In genomic region chr3:157123621-157124020, GRCh38 we compare ENCODE assay signal across 20 cellular contexts. TPM values are rescaled to one million over a fixed set of nuclear protein-coding genes. Genes with fewer than 3 reads are reported as not detected.
A peak's percentile ranks its signal among the peaks of the same experiment; 100 is the strongest.
DNase-seq lines count a peak whose midpoint lies in the region; ATAC-seq, FAIRE-seq and TF ChIP-seq lines count a peak whose summit lies in the region.
"Had no signal": no experiment of that assay in that cellular context is flagged by ENCODE, and none has a peak within 500 bp of the region (broad histone marks: within the 10 kb centered on the region; RNA-seq: fewer than 3 reads in every experiment).

No MANE protein-coding gene starts in this region.

- no peaks in the 10 kb centered on the region for H4K20me1 ChIP-seq in GM23248 (ENCODE audit: insufficient read depth)
- H4K20me1 ChIP-seq in keratinocyte (ENCODE audit: control insufficient read depth, extremely low read depth, insufficient read depth, low read length), result no peaks in the 10 kb centered on the region
- H4K20me1 ChIP-seq: BLaER1 treated with 17β-estradiol and CSF1 and Interleukin-3, amounts not matched to agents 10 nM and 100 nM had no signal

- H3K4me2 ChIP-seq in GM23248 (ENCODE audit: unreplicated experiment), result no peak overlapping the region
- H3K4me2 ChIP-seq in keratinocyte (ENCODE audit: control insufficient read depth, extremely low read depth, insufficient read depth, low read depth, low read length), result no peak overlapping the region
- H3K4me2 ChIP-seq: A549; BLaER1 treated with 17β-estradiol and CSF1 and Interleukin-3, amounts not matched to agents 10 nM and 100 nM had no signal

- no peak overlapping the region for H2AFZ ChIP-seq in GM23248
- H2AFZ ChIP-seq in keratinocyte (ENCODE audit: control insufficient read depth, low read length), result no peak overlapping the region

- H3K9ac ChIP-seq in GM23248 (no peak overlapping the region), colonic mucosa (ENCODE audit: low read depth in 2 of 2, low read length in 2 of 2) (no peak overlapping the region), keratinocyte (ENCODE audit: control insufficient read depth, extremely low read depth, insufficient read depth, low read length) (no peak overlapping the region)
- H3K9ac ChIP-seq: BLaER1 treated with 17β-estradiol and CSF1 and Interleukin-3, amounts not matched to agents 10 nM and 100 nM had no signal

- H3K4me3 ChIP-seq in GM23248, result no peak overlapping the region
- no peak overlapping the region for H3K4me3 ChIP-seq in colonic mucosa
- no peak overlapping the region for H3K4me3 ChIP-seq in keratinocyte (ENCODE audit: control insufficient read depth in 2 of 3, extremely low read depth in 1 of 3, insufficient read depth in 2 of 3, low read depth in 1 of 3, low read length in 3 of 3)
- H3K4me3 ChIP-seq in gastroesophageal sphincter, result no peak overlapping the region
- H3K4me3 ChIP-seq in CD4-positive, alpha-beta memory T cell (ENCODE audit: low read length in 2 of 2), result no peak overlapping the region
- H3K4me3 ChIP-seq: A549; BLaER1 treated with 17β-estradiol and CSF1 and Interleukin-3, amounts not matched to agents 10 nM and 100 nM; SK-N-MC had no signal

- DNase-seq in GM23248 (peak; percentile 60), M059J (ENCODE audit: low read depth) (peak; percentile 54), colonic mucosa (peak; percentile 64), keratinocyte (ENCODE audit: low read depth, low spot score) (no peak), T-cell (no peak), COLO829 (ENCODE audit: low spot score) (no peak)
- no peak for DNase-seq in CD4-positive, alpha-beta memory T cell
- DNase-seq: CD8-positive, alpha-beta memory T cell; DND-41; H7; HFFc6; Karpas-422; NCI-H1105; SHP77 had no signal

- ATAC-seq in gastroesophageal sphincter (no peak), T-cell (replicated peaks in 1 of 4) (no peak)
- ATAC-seq: A549 had no signal

- H3K27ac ChIP-seq in GM23248 (no peak overlapping the region), colonic mucosa (no peak overlapping the region), keratinocyte (ENCODE audit: control insufficient read depth, insufficient read depth, low read length) (peak overlapping the region; percentile 91), gastroesophageal sphincter (no peak overlapping the region)
- no peak overlapping the region for H3K27ac ChIP-seq in CD4-positive, alpha-beta memory T cell (ENCODE audit: low read depth, low read length)
- H3K27ac ChIP-seq: BLaER1 treated with 17β-estradiol and CSF1 and Interleukin-3, amounts not matched to agents 10 nM and 100 nM; SK-N-MC had no signal

- H3K79me2 ChIP-seq in GM23248 (ENCODE audit: insufficient read depth), result no peaks in the 10 kb centered on the region
- no peaks in the 10 kb centered on the region for H3K79me2 ChIP-seq in keratinocyte (ENCODE audit: control insufficient read depth, insufficient read depth, low read length)

- H3K4me1 ChIP-seq in GM23248 (ENCODE audit: insufficient read depth), result peaks cover 29% of the 10 kb centered on the region
- H3K4me1 ChIP-seq in colonic mucosa, result no peaks in the 10 kb centered on the region
- peaks cover 79% of the 10 kb centered on the region for H3K4me1 ChIP-seq in keratinocyte (ENCODE audit: control insufficient read depth, extremely low read depth, insufficient read depth, low read length)
- H3K4me1 ChIP-seq in gastroesophageal sphincter, result peaks cover 0 to 7% (median 0%) of the 10 kb centered on the region in 3 donors
- H3K4me1 ChIP-seq in CD4-positive, alpha-beta memory T cell (ENCODE audit: insufficient read depth, low read length), result peaks cover 18% of the 10 kb centered on the region

- peaks cover 0 to 1% (median 0%) of the 10 kb centered on the region in 8 donors for H3K9me3 Mint-ChIP-seq in CD4-positive, alpha-beta memory T cell
- no peaks in the 10 kb centered on the region for H3K9me3 Mint-ChIP-seq in T-cell
- H3K9me3 Mint-ChIP-seq: CD8-positive, alpha-beta memory T cell; HFFc6; IgD-negative memory B cell had no signal

- H3K36me3 Mint-ChIP-seq in CD4-positive, alpha-beta memory T cell, result peaks cover 0 to 4% of the 10 kb centered on the region in 2 donors
- peaks cover 3% of the 10 kb centered on the region for H3K36me3 Mint-ChIP-seq in T-cell
- H3K36me3 Mint-ChIP-seq: IgD-negative memory B cell had no signal

- no peak overlapping the region for H3K4me3 Mint-ChIP-seq in CD4-positive, alpha-beta memory T cell
- H3K4me3 Mint-ChIP-seq in T-cell, result no peak overlapping the region
- H3K4me3 Mint-ChIP-seq: CD8-positive, alpha-beta memory T cell; HFFc6; IgD-negative memory B cell had no signal

- H3K36me3 ChIP-seq in GM23248 (ENCODE audit: low read depth) (no peaks in the 10 kb centered on the region), colonic mucosa (no peaks in the 10 kb centered on the region), keratinocyte (ENCODE audit: control insufficient read depth in 2 of 2, extremely low read depth in 1 of 2, insufficient read depth in 2 of 2, low read length in 2 of 2) (no peaks in the 10 kb centered on the region), gastroesophageal sphincter (no peaks in the 10 kb centered on the region)
- no peaks in the 10 kb centered on the region for H3K36me3 ChIP-seq in CD4-positive, alpha-beta memory T cell (ENCODE audit: insufficient read depth, low read length)
- H3K36me3 ChIP-seq: BLaER1 treated with 17β-estradiol and CSF1 and Interleukin-3, amounts not matched to agents 10 nM and 100 nM had no signal

- H3K27ac Mint-ChIP-seq in CD4-positive, alpha-beta memory T cell, result no peak overlapping the region
- H3K27ac Mint-ChIP-seq in T-cell, result no peak overlapping the region
- H3K27ac Mint-ChIP-seq: HFFc6 had no signal

- H3F3A ChIP-seq in GM23248 (ENCODE audit: insufficient read depth), result peaks cover 30% of the 10 kb centered on the region

- in situ Hi-C loops in GM23248 (cut with MboI), result no loop called here

- no peaks in the 10 kb centered on the region for H3K9me3 ChIP-seq in GM23248 (ENCODE audit: low read depth)
- no peaks in the 10 kb centered on the region for H3K9me3 ChIP-seq in colonic mucosa
- no peaks in the 10 kb centered on the region for H3K9me3 ChIP-seq in keratinocyte (ENCODE audit: control insufficient read depth, low read depth, low read length)
- H3K9me3 ChIP-seq in gastroesophageal sphincter, result no peaks in the 10 kb centered on the region
- no peaks in the 10 kb centered on the region for H3K9me3 ChIP-seq in CD4-positive, alpha-beta memory T cell (ENCODE audit: control insufficient read depth in 1 of 2, low read length in 2 of 2)
- H3K9me3 ChIP-seq: A549 had no signal

- TF ChIP-seq CTCF in colonic mucosa (IDR thresholded peaks at IDR 0.05) (no peak), keratinocyte (optimal IDR thresholded peaks at IDR 0.05 in 1 of 3, IDR thresholded peaks at IDR 0.05 in 1 of 3, conservative IDR thresholded peaks at IDR 0.05 in 1 of 3; ENCODE audit: extremely low read depth in 1 of 3, insufficient read depth in 2 of 3, low read length in 3 of 3) (no peak), gastroesophageal sphincter (IDR thresholded peaks at IDR 0.05) (no peak)

- dilution Hi-C loops in keratinocyte (cut with MboI; ENCODE audit: extremely low pct_ligation_motif_present, low sequenced_read_pairs), result no loop called here

- H3K27me3 ChIP-seq in GM23248 (replicated peaks; ENCODE audit: insufficient read depth) (no peaks in the 10 kb centered on the region), colonic mucosa (no peaks in the 10 kb centered on the region), keratinocyte (ENCODE audit: control insufficient read depth, extremely low read depth, insufficient read depth, low read length) (no peaks in the 10 kb centered on the region), gastroesophageal sphincter (no peaks in the 10 kb centered on the region)
- no peaks in the 10 kb centered on the region for H3K27me3 ChIP-seq in CD4-positive, alpha-beta memory T cell (ENCODE audit: insufficient read depth, low read length)
- H3K27me3 ChIP-seq: BLaER1 treated with 17β-estradiol and CSF1 and Interleukin-3, amounts not matched to agents 10 nM and 100 nM had no signal

- intact Hi-C loops in colonic mucosa (cut with DNase I), result no loop called here
- intact Hi-C loops in CD4-positive, alpha-beta memory T cell (cut with micrococcal nuclease), result no loop called here

- no peak for TF ChIP-seq EP300 in gastroesophageal sphincter (IDR thresholded peaks at IDR 0.05)

- CTCF ChIA-PET in CD4-positive, alpha-beta memory T cell (lab: Charles Lee; ENCODE audit: partially characterized antibody), result interaction anchor here (1.0 to 3.2 kb wide), 4 partner anchors 8 to 30 kb away, joined by 3 to 16 read pairs (median 4); no protein-coding TSS in a partner anchor
- CTCF ChIA-PET in T-cell (lab: Charles Lee), result interaction anchor here in 1 of 2 donors (1.5 kb wide), 1 partner anchor 13 kb away, joined by 5 read pairs; no protein-coding TSS in a partner anchor

- peaks cover 13 to 26% (median 19%) of the 10 kb centered on the region in 4 donors for H3K4me1 Mint-ChIP-seq in CD4-positive, alpha-beta memory T cell
- peaks cover 24 to 33% (median 32%) of the 10 kb centered on the region in 3 donors for H3K4me1 Mint-ChIP-seq in T-cell

- no peaks in the 10 kb centered on the region for H3K9me1 ChIP-seq in keratinocyte (ENCODE audit: control insufficient read depth, extremely low read depth, insufficient read depth, low read length)

- no peaks in the 10 kb centered on the region for H3K27me3 Mint-ChIP-seq in CD4-positive, alpha-beta memory T cell
- no peaks in the 10 kb centered on the region for H3K27me3 Mint-ChIP-seq in T-cell
- H3K27me3 Mint-ChIP-seq: CD8-positive, alpha-beta memory T cell; IgD-negative memory B cell had no signal

- H3K9me2 ChIP-seq in GM23248 (ENCODE audit: insufficient read depth), result no peaks in the 10 kb centered on the region

- no peak for FAIRE-seq in keratinocyte (lab: Jason Lieb, UNC)
- FAIRE-seq: A549, RCC 7860 had no signal

- TF ChIP-seq POLR2A in gastroesophageal sphincter (IDR thresholded peaks at IDR 0.05), result no peak

- POLR2A ChIA-PET in CD4-positive, alpha-beta memory T cell (lab: Charles Lee; ENCODE audit: partially characterized antibody), result interaction anchor here (2.9 kb wide), 1 partner anchor 35 kb away, joined by 11 read pairs; no protein-coding TSS in a partner anchor
- POLR2A ChIA-PET in T-cell (lab: Charles Lee), result interaction anchor here in 1 of 2 donors (0.5 kb wide), 1 partner anchor 26 kb away, joined by 6 read pairs; no protein-coding TSS in a partner anchor

RNA-seq across cellular contexts. Expression of gene CCNL1, which starts 36.3 kb away (rescaled TPM):
- 88.9 and 97.7 TPM in 2 replicates for total RNA-seq in GM23248 (2014; rRNA removed; shearing (Covaris generic))
- polyA plus RNA-seq in GM23248 (2016; fragmentation: Nextera tagmentation; extraction: Ambion mirVana) (58.6 and 77.5 TPM in 2 replicates), keratinocyte (59.1 to 136 TPM (median 118 TPM) in 3 replicates)
- 62.9 and 66.2 TPM in 2 replicates for total RNA-seq in M059J (2014; rRNA removed; shearing (Covaris generic))
- total RNA-seq in colonic mucosa (100 to 1,000 TPM in 1 of 2 donors, 10 to 100 TPM in 1; 76.4 to 103 TPM), gastroesophageal sphincter (100 to 1,000 TPM in 2 of 4 donors, 10 to 100 TPM in 2; 32.7 to 211 (median 92.6) TPM), T-cell (1,000 to 10,000 TPM in 2 of 5 donors, 100 to 1,000 TPM in 3; 271 to 1,140 (median 276) TPM)
- polyA plus RNA-seq in keratinocyte (2011; ENCODE audit: low read depth), result 698 TPM
- polyA plus RNA-seq in keratinocyte (2011; cell fraction: cytosol; rRNA removed), result 11.9 and 23.3 TPM in 2 replicates
- polyA plus RNA-seq in keratinocyte (2011; cell fraction: nucleus; rRNA removed), result 262 and 357 TPM in 2 replicates
- polyA plus RNA-seq in keratinocyte (2012; ENCODE audit: low replicate concordance), result 33.1 and 117 TPM in 2 replicates
- 27.8 to 153 TPM (median 85.5 TPM) in 3 replicates for polyA minus RNA-seq in keratinocyte
- polyA minus RNA-seq in keratinocyte (2011; cell fraction: cytosol; rRNA and poly(A)+ RNA removed), result 33.8 TPM
- polyA minus RNA-seq in keratinocyte (2011; cell fraction: nucleus; rRNA and poly(A)+ RNA removed), result 279 and 325 TPM in 2 replicates
- 100 to 1,000 TPM; 327 to 330 TPM for total RNA-seq in CD4-positive, alpha-beta memory T cell
- 10 to 100 TPM; 62.7 to 69.7 TPM for polyA plus RNA-seq in CD4-positive, alpha-beta memory T cell

Comparison
In these comparisons a context has a peak if more than half of its experiments do, and no peak if none do; other contexts are left out.
1. DNase-seq: peak in GM23248 (single experiment), M059J (single experiment) and colonic mucosa (single experiment); none in keratinocyte (single experiment), CD4-positive, alpha-beta memory T cell (0 of 5), T-cell (0 of 34) and COLO829 (single experiment).